ENCODE assay signal across 1 cellular context in genomic region chr14:61705017-61705416, GRCh38.
TF ChIP-seq lines count a peak whose summit lies in the region.

No MANE protein-coding gene starts in this region.

TF ChIP-seq in IMR-90, 13 proteins besides CTCF, POLR2A, EP300 and RAD21:
- TF ChIP-seq RCOR1 (IDR thresholded peaks at IDR 0.05; ENCODE audit: insufficient replicate concordance, low read length) (no peak), CHD1 (IDR thresholded peaks at IDR 0.05; ENCODE audit: low read depth, low read length) (no peak), FOS (IDR thresholded peaks at IDR 0.05; ENCODE audit: low read depth, low read length) (no peak), CEBPB (IDR thresholded peaks at IDR 0.05; ENCODE audit: low read depth, low read length) (no peak), ELK1 (IDR thresholded peaks at IDR 0.05; ENCODE audit: borderline replicate concordance, low read depth, low read length) (no peak), USF2 (IDR thresholded peaks at IDR 0.05; ENCODE audit: low read depth, low read length) (no peak), SMC3 (IDR thresholded peaks at IDR 0.05; ENCODE audit: low read depth, low read length) (no peak), MXI1 (IDR thresholded peaks at IDR 0.05; ENCODE audit: borderline replicate concordance, low read depth, low read length) (no peak), MAZ (IDR thresholded peaks at IDR 0.05; ENCODE audit: borderline replicate concordance, low read depth, low read length) (no peak), MAFK (IDR thresholded peaks at IDR 0.05; ENCODE audit: low read depth, low read length) (no peak)
TF ChIP-seq in IMR-90: peak in this region for 0.
